Comparison of ENCODE assay signal across 25 cellular contexts in the genomic region with DNA sequence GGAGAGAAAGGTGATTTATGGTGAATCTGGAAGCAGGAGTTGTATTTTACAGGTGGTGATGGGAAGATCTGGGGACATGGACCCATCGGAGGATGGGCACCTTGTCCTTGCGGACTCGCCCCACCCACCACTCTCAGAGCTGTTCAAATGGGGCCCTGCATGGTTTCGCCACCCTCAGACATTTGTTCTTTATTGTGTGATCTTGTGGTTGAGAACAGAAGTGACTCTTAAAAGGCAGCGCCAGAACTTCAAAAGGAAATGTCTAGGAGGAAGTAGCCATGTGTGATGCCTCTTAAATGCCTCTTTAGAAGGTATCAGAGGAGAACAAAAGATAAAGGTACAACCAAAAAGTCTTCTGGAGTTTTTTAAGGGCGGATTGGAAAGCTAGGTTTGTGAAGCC.
DNase-seq lines count a peak whose midpoint lies in the region; ATAC-seq, FAIRE-seq and TF ChIP-seq lines count a peak whose summit lies in the region.
"Had no signal": no experiment of that assay in that cellular context is flagged by ENCODE, and none has a peak within 500 bp of the region (broad histone marks: within the 10 kb centered on the region; RNA-seq: fewer than 3 reads in every experiment).

No MANE protein-coding gene starts in this region.

- no peak overlapping the region for H3K9ac ChIP-seq in GM12878 (ENCODE audit: control insufficient read depth, insufficient read depth, low read length)
- H3K9ac ChIP-seq: neural progenitor cell had no signal

- no peak for DNase-seq in GM12878 (ENCODE audit: low read depth, low spot score)
- DNase-seq in transverse colon, result no peak
- DNase-seq in activated T-cell treated with anti-CD3 and anti-CD28 coated beads, Interleukin-2, amount 50 U/mL, for 48 hours, result no peak
- DNase-seq in NCI-H82 (lab: John Stamatoyannopoulos, UW), result no peak
- DNase-seq in mucosa of gallbladder (ENCODE audit: low spot score), result no peak
- DNase-seq: activated CD8-positive, alpha-beta memory T cell treated with anti-CD3 and anti-CD28 coated beads, Interleukin-2, amount 50 U/mL, for 48 hours; activated effector memory CD4-positive, alpha-beta T cell treated with anti-CD3 and anti-CD28 coated beads, Interleukin-2, amount 50 U/mL, for 16 hours; adrenal gland; CD8-positive, alpha-beta memory T cell; glutamatergic neuron; HCEC 1CT; left cardiac atrium; NCI-H1417 treated with DMSO at 0.1 percent for 48 hours; NCI-H2107; NCI-H526; SIG-M5; stimulated activated CD4-positive, alpha-beta T cell treated with anti-CD3 and anti-CD28 coated beads, Interleukin-2, amount 100 ng/mL, for 24 hours; stimulated activated naive B cell treated with anti-CD40 and anti-IgM and Interleukin-4, amounts not matched to agents 10 μg/mL and 1 μg/mL and 100 μg/mL, for 72 hours; tibial artery had no signal

- ATAC-seq in GM18499 (IDR thresholded peaks at IDR 0.05; ENCODE audit: insufficient read depth, unreplicated experiment) (peak; percentile 63), HG03378 (IDR thresholded peaks at IDR 0.05; ENCODE audit: unreplicated experiment) (peak; percentile 54), GM12878 (peak; percentile 70)
- ATAC-seq: left cardiac atrium; stimulated activated naive B cell treated with anti-CD40 and anti-IgM and Interleukin-4, amounts not matched to agents 10 μg/mL and 1 μg/mL and 100 μg/mL, for 72 hours had no signal

- intact Hi-C loops in GM12878 (cut with micrococcal nuclease; ENCODE audit: unreplicated experiment) (no loop called here), transverse colon (cut with DNase I; ENCODE audit: low total_unique reads) (loop anchor here (1.0 kb wide), 1 partner anchor 34 kb away; no protein-coding TSS in a partner anchor)

- H4K20me1 ChIP-seq in GM12878 (ENCODE audit: control insufficient read depth, insufficient read depth), result no peaks in the 10 kb centered on the region

- POLR2A ChIA-PET in GM12878 (lab: Charles Lee), result interaction anchor here (0.7 to 0.9 kb wide), 3 partner anchors 9 to 856 kb away, joined by 3 to 4 read pairs (median 3); no protein-coding TSS in a partner anchor

- H3K4me1 ChIP-seq in GM12878 (ENCODE audit: control insufficient read depth, insufficient read depth, low read length) (no peaks in the 10 kb centered on the region), transverse colon (peaks cover 11 to 35% (median 16%) of the 10 kb centered on the region in 4 donors)
- H3K4me1 ChIP-seq: adrenal gland had no signal

- SMC1A ChIA-PET in GM12878 (lab: Charles Lee; ENCODE audit: uncharacterized antibody, unreplicated experiment), result interaction anchor here (1.0 to 1.6 kb wide), 5 partner anchors 9 to 16 kb away, joined by 3 to 6 read pairs (median 3); no protein-coding TSS in a partner anchor

- peak in 1 of 2 experiments; percentile 24; a peak in 1 of 4 replicates for TF ChIP-seq EP300 in GM12878 (IDR thresholded peaks at IDR 0.05; ENCODE audit: borderline replicate concordance in 1 of 2, control insufficient read depth in 1 of 2, low read depth in 2 of 2, low read length in 2 of 2)
- no peak for TF ChIP-seq EP300 in transverse colon (IDR thresholded peaks at IDR 0.05; ENCODE audit: low read depth)

- TF ChIP-seq CTCF in GM12878 (IDR thresholded peaks at IDR 0.05 in 2 of 3, conservative IDR thresholded peaks at IDR 0.05 in 1 of 3; ENCODE audit: control insufficient read depth in 2 of 3, extremely low read depth in 1 of 3, insufficient read depth in 1 of 3, low read depth in 3 of 3, low read length in 3 of 3) (no peak), transverse colon (IDR thresholded peaks at IDR 0.05) (peak in 1 of 5 experiments; percentile 3)

- no peaks in the 10 kb centered on the region for H3K79me2 ChIP-seq in GM12878 (ENCODE audit: control insufficient read depth, insufficient read depth, low read length)

- H3K36me3 ChIP-seq in GM12878 (ENCODE audit: control insufficient read depth in 2 of 2, insufficient read depth in 2 of 2, low read length in 1 of 2), result no peaks in the 10 kb centered on the region
- H3K36me3 ChIP-seq in transverse colon, result no peaks in the 10 kb centered on the region
- H3K36me3 ChIP-seq: adrenal gland, neural progenitor cell, tibial artery had no signal

- in situ Hi-C loops in GM12878 (cut with MboI) (no loop called here), transverse colon (cut with MboI; ENCODE audit: low pct_ligation_motif_present in 1 of 4, low pct_unique_long_range_greater_than_20kb in 1 of 4, low sequenced_read_pairs in 3 of 4) (loop anchor here in 1 of 4 donors (25.0 kb wide), 1 partner anchor 98 kb away; no protein-coding TSS in a partner anchor)

- no peak overlapping the region for H3K4me3 ChIP-seq in GM12878
- no peak overlapping the region for H3K4me3 ChIP-seq in transverse colon
- H3K4me3 ChIP-seq: adrenal gland, coronary artery, mucosa of descending colon, neural progenitor cell, skin epidermis, tibial artery had no signal

- no TSS peak for BruUV-seq in GM12878 (replicated peaks; lab: Mats Ljungman, UMichigan)

- H2AFZ ChIP-seq in GM12878 (ENCODE audit: control insufficient read depth, low read depth, low read length), result no peak overlapping the region
- H2AFZ ChIP-seq: neural progenitor cell had no signal

- TF ChIP-seq POLR2A in GM12878 (IDR thresholded peaks at IDR 0.05; ENCODE audit: low read depth, low read length) (no peak), transverse colon (IDR thresholded peaks at IDR 0.05) (no peak)

- 16% methylated on average over 6 of the region's 6 CpGs for WGBS in GM12878 (ENCODE audit: insufficient coverage, insufficient replicate concordance, low lambda C conversion rate, missing lambda C conversion rate)
- 76 to 79% methylated on average over 3 to 6 of the region's 6 CpGs for WGBS in transverse colon (ENCODE audit: low coverage in 1 of 2), 2 donors

- H3K4me2 ChIP-seq in GM12878 (ENCODE audit: control insufficient read depth, insufficient read depth), result no peak overlapping the region
- H3K4me2 ChIP-seq: neural progenitor cell had no signal

- CTCF ChIA-PET in GM12878 (lab: Yijun Ruan, JAX), result interaction anchor here (0.6 kb wide), 1 partner anchor 77 kb away, joined by 3 read pairs; no protein-coding TSS in a partner anchor

- RAD21 ChIA-PET in GM12878 (lab: Charles Lee; ENCODE audit: unreplicated experiment), result interaction anchor here (1.4 kb wide), 1 partner anchor 27 kb away, joined by 3 read pairs; no protein-coding TSS in a partner anchor

- H3K27me3 ChIP-seq in GM12878 (replicated peaks in 1 of 2; ENCODE audit: control insufficient read depth in 2 of 2, insufficient read depth in 2 of 2, low read length in 1 of 2), result no peaks in the 10 kb centered on the region
- no peaks in the 10 kb centered on the region for H3K27me3 ChIP-seq in transverse colon
- H3K27me3 ChIP-seq: adrenal gland, neural progenitor cell, tibial artery had no signal

- H3K27ac ChIP-seq in GM12878 (ENCODE audit: control insufficient read depth, insufficient read depth) (no peak overlapping the region), transverse colon (peak overlapping the region; percentile 63 to 78 (median 71))
- H3K27ac ChIP-seq: coronary artery, neural progenitor cell, tibial artery had no signal

- peaks cover 3% of the 10 kb centered on the region; the same call in 2 of the 3 replicates for H3K9me3 ChIP-seq in GM12878 (replicated peaks; ENCODE audit: control insufficient read depth, insufficient read depth, low read length)
- H3K9me3 ChIP-seq in transverse colon, result no peaks in the 10 kb centered on the region
- H3K9me3 ChIP-seq: adrenal gland, mucosa of descending colon, tibial artery had no signal

- FAIRE-seq in GM12878 (lab: Jason Lieb, UNC), result no peak

- TF ChIP-seq RAD21 in GM12878 (IDR thresholded peaks at IDR 0.05; ENCODE audit: insufficient read depth, low read depth, low read length), result no peak

TF ChIP-seq in GM12878, 131 proteins besides CTCF, POLR2A, EP300 and RAD21:
- TF ChIP-seq HDGF (IDR thresholded peaks at IDR 0.05) (no peak), SPI1 (IDR thresholded peaks at IDR 0.05; ENCODE audit: borderline replicate concordance, insufficient read depth, low read depth, low read length) (peak; percentile 20; the same call in 1 of the 2 replicates), RBBP5 (conservative IDR thresholded peaks at IDR 0.05) (no peak), TCF7 (IDR thresholded peaks at IDR 0.05; ENCODE audit: borderline replicate concordance) (peak; percentile 68), RCOR1 (conservative IDR thresholded peaks at IDR 0.05; ENCODE audit: low read depth, low read length) (no peak), RUNX3 (IDR thresholded peaks at IDR 0.05; ENCODE audit: low read length) (peak; percentile 80), BHLHE40 (IDR thresholded peaks at IDR 0.05; ENCODE audit: borderline replicate concordance in 1 of 2, low read depth in 2 of 2, low read length in 1 of 2) (no peak; a peak in 1 of 4 replicates), MTA2 (IDR thresholded peaks at IDR 0.05; ENCODE audit: low read depth) (peak; percentile 36), ETV6 (conservative IDR thresholded peaks at IDR 0.05 in 1 of 2, IDR thresholded peaks at IDR 0.05 in 1 of 2; ENCODE audit: borderline replicate concordance in 1 of 2, low read depth in 1 of 2) (no peak), IKZF1 (conservative IDR thresholded peaks at IDR 0.05) (peak; percentile 46; the same call in 1 of the 2 replicates), IKZF2 (IDR thresholded peaks at IDR 0.05) (peak; percentile 19 to 37; a peak in 2 of 4 replicates)
- TF ChIP-seq, protein P1, sequence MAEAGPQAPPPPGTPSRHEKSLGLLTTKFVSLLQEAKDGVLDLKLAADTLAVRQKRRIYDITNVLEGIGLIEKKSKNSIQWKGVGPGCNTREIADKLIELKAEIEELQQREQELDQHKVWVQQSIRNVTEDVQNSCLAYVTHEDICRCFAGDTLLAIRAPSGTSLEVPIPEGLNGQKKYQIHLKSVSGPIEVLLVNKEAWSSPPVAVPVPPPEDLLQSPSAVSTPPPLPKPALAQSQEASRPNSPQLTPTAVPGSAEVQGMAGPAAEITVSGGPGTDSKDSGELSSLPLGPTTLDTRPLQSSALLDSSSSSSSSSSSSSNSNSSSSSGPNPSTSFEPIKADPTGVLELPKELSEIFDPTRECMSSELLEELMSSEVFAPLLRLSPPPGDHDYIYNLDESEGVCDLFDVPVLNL (IDR thresholded peaks at IDR 0.05; ENCODE audit: low read depth, low read length), result no peak
